Comparison of ENCODE assay signal across 14 cellular contexts in the genomic region with DNA sequence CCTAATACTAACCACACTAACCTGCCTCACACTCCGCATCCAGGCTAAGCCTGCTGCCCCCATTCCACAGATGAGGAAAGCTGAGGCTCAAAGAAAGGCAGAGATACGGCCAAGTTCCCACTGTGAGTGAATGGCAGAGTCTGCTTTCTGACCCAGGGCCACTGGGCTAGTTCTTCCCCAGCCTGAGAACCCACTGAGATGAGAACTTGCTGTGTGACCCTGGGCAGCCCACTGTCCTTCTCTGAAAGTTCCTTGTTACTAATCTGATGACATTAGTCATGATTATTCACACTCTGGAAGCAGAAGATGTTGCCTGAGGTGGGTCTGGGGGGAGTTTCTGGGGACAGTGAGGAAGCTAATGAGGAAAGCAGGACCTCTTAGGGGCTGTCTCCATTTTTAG. TPM values are rescaled to one million over a fixed set of nuclear protein-coding genes. Genes with fewer than 3 reads are reported as not detected.
DNase-seq lines count a peak whose midpoint lies in the region; ATAC-seq lines count a peak whose summit lies in the region.
"Had no signal": no experiment of that assay in that cellular context is flagged by ENCODE, and none has a peak within 500 bp of the region (broad histone marks: within the 10 kb centered on the region; RNA-seq: fewer than 3 reads in every experiment).

No MANE protein-coding gene starts in this region.

- H3K9me3 ChIP-seq in BLaER1 treated with 17β-estradiol and CSF1 and Interleukin-3, amounts not matched to agents 10 nM and 100 nM (replicated peaks in 1 of 11) = peaks cover 0 to 7% (median 0%) of the 10 kb centered on the region in 11 experiments; a peak in 3 of 22 replicates
- no peaks in the 10 kb centered on the region for H3K9me3 ChIP-seq in naive thymus-derived CD4-positive, alpha-beta T cell (ENCODE audit: control insufficient read depth in 2 of 3, low read length in 3 of 3)

- H3K4me3 ChIP-seq in BLaER1 treated with 17β-estradiol and CSF1 and Interleukin-3, amounts not matched to agents 10 nM and 100 nM = 0 out of 20 replicates have a peak overlapping the region, but pooled peaks of 1 of the 10 experiments have one; percentile 73
- H3K4me3 ChIP-seq in GM08714 (ENCODE audit: low read length) = peak overlapping the region; percentile 38; the same call in 1 of the 2 replicates
- H3K4me3 ChIP-seq in naive thymus-derived CD4-positive, alpha-beta T cell (ENCODE audit: low read length) = peak overlapping the region; percentile 45

- H3K36me3 ChIP-seq in BLaER1 treated with 17β-estradiol and CSF1 and Interleukin-3, amounts not matched to agents 10 nM and 100 nM = peaks cover 0 to 26% (median 0%) of the 10 kb centered on the region in 11 experiments; a peak in 4 of 22 replicates
- H3K36me3 ChIP-seq in naive thymus-derived CD4-positive, alpha-beta T cell (ENCODE audit: control insufficient read depth in 2 of 3, insufficient read depth in 3 of 3, low read length in 3 of 3) = peaks cover 0 to 6% (median 0%) of the 10 kb centered on the region in 3 experiments
- H3K36me3 ChIP-seq: heart left ventricle had no signal

- H3K27ac ChIP-seq in BLaER1 treated with 17β-estradiol and CSF1 and Interleukin-3, amounts not matched to agents 10 nM and 100 nM = no peak overlapping the region
- peak overlapping the region; percentile 91 for H3K27ac ChIP-seq in naive thymus-derived CD4-positive, alpha-beta T cell (ENCODE audit: low read depth, low read length)
- H3K27ac ChIP-seq in caudate nucleus (ENCODE audit: low read depth, low read length) = no peak overlapping the region

- intact Hi-C loops in naive thymus-derived CD4-positive, alpha-beta T cell (cut with micrococcal nuclease) = loop anchor here (1.0 to 2.0 kb wide), 4 partner anchors 9 to 50 kb away; no protein-coding TSS in a partner anchor

- peak overlapping the region; percentile 83 to 97 (median 94); a peak in 21 of 22 replicates for H3K4me2 ChIP-seq in BLaER1 treated with 17β-estradiol and CSF1 and Interleukin-3, amounts not matched to agents 10 nM and 100 nM

- H3K27me3 ChIP-seq in BLaER1 treated with 17β-estradiol and CSF1 and Interleukin-3, amounts not matched to agents 10 nM and 100 nM = peaks cover 0 to 17% (median 0%) of the 10 kb centered on the region in 11 experiments; a peak in 6 of 22 replicates
- no peaks in the 10 kb centered on the region for H3K27me3 ChIP-seq in naive thymus-derived CD4-positive, alpha-beta T cell (ENCODE audit: control insufficient read depth in 2 of 2, insufficient read depth in 2 of 2, low read length in 2 of 2)

- ATAC-seq in naive thymus-derived CD4-positive, alpha-beta T cell = no peak
- ATAC-seq in HG03521 (IDR thresholded peaks at IDR 0.05; ENCODE audit: unreplicated experiment) = no peak
- ATAC-seq: heart left ventricle had no signal

- H3K4me1 Mint-ChIP-seq in naive thymus-derived CD4-positive, alpha-beta T cell = peaks cover 49 to 94% (median 87%) of the 10 kb centered on the region in 7 donors

- DNase-seq in activated T-cell treated with anti-CD3 and anti-CD28 coated beads, Interleukin-2, amount 50 U/mL, for 48 hours = peak; percentile 73
- peak in 1 of 9 donors; percentile 15 for DNase-seq in naive thymus-derived CD4-positive, alpha-beta T cell
- DNase-seq in caudate nucleus (lab: John Stamatoyannopoulos, UW) (no peak), NCI-H2081 (lab: John Stamatoyannopoulos, UW) (no peak)
- DNase-seq: activated effector memory CD4-positive, alpha-beta T cell treated with anti-CD3 and anti-CD28 coated beads, Interleukin-2, amount 50 U/mL, for 16 hours; GDM1; heart left ventricle; retina; SIG-M5 had no signal

- H3K4me1 ChIP-seq in BLaER1 treated with 17β-estradiol and CSF1 and Interleukin-3, amounts not matched to agents 10 nM and 100 nM = peaks cover 62 to 94% (median 71%) of the 10 kb centered on the region in 10 experiments
- peaks cover 56% of the 10 kb centered on the region in 2 donors for H3K4me1 ChIP-seq in naive thymus-derived CD4-positive, alpha-beta T cell (ENCODE audit: control insufficient read depth in 2 of 2, insufficient read depth in 2 of 2, low read length in 2 of 2)

- H3K27me3 Mint-ChIP-seq in naive thymus-derived CD4-positive, alpha-beta T cell = no peaks in the 10 kb centered on the region

- H3K27ac Mint-ChIP-seq in naive thymus-derived CD4-positive, alpha-beta T cell = peak overlapping the region; percentile 88 to 99 (median 97)

- H3K4me3 Mint-ChIP-seq in naive thymus-derived CD4-positive, alpha-beta T cell = peak overlapping the region; percentile 76 to 99 (median 94)
- H3K4me3 Mint-ChIP-seq: nephron had no signal

- H4K20me1 ChIP-seq in BLaER1 treated with 17β-estradiol and CSF1 and Interleukin-3, amounts not matched to agents 10 nM and 100 nM = peaks cover 0 to 52% (median 0%) of the 10 kb centered on the region in 11 experiments; a peak in 6 of 22 replicates

- peaks cover 7 to 46% (median 22%) of the 10 kb centered on the region in 5 donors for H3K36me3 Mint-ChIP-seq in naive thymus-derived CD4-positive, alpha-beta T cell

- POLR2A ChIA-PET in naive thymus-derived CD4-positive, alpha-beta T cell (lab: Charles Lee) = interaction anchor here (0.6 to 8.6 kb wide), 17 partner anchors 9 to 237 kb away, joined by 3 to 63 read pairs (median 4); a partner anchor contains a TSS

- CTCF ChIA-PET in naive thymus-derived CD4-positive, alpha-beta T cell (lab: Charles Lee) = interaction anchor here (0.9 to 1.9 kb wide), 6 partner anchors 20 to 227 kb away, joined by 3 to 9 read pairs (median 3); no protein-coding TSS in a partner anchor

- H3K9ac ChIP-seq in BLaER1 treated with 17β-estradiol and CSF1 and Interleukin-3, amounts not matched to agents 10 nM and 100 nM = peak overlapping the region in 1 of 11 experiments; percentile 84; a peak in 1 of 22 replicates

- peaks cover 0 to 4% (median 0%) of the 10 kb centered on the region in 11 donors for H3K9me3 Mint-ChIP-seq in naive thymus-derived CD4-positive, alpha-beta T cell

RNA-seq across cellular contexts. Expression of a gene that starts 4.8 kb away (rescaled TPM):
- total RNA-seq in naive thymus-derived CD4-positive, alpha-beta T cell = 10 to 100 TPM; 24.6 to 40.9 (median 31.4) TPM
- 10 to 100 TPM; 37.1 to 52.1 TPM for polyA plus RNA-seq in naive thymus-derived CD4-positive, alpha-beta T cell
- total RNA-seq: epithelial cell of proximal tubule had no signal

Comparison
In these comparisons a context has a peak if more than half of its experiments do, and no peak if none do; other contexts are left out.
1. DNase-seq: peak in activated T-cell treated with anti-CD3 and anti-CD28 coated beads, Interleukin-2, amount 50 U/mL, for 48 hours (2 of 2); none in caudate nucleus (0 of 61) and NCI-H2081 (0 of 2).